In genomic region chr20:2001119-2001518, GRCh38 we compare ENCODE assay signal across 10 cellular contexts. TPM values are rescaled to one million over a fixed set of nuclear protein-coding genes. Genes with fewer than 3 reads are reported as not detected.
"Had no signal": no experiment of that assay in that cellular context is flagged by ENCODE, and none has a peak within 500 bp of the region (broad histone marks: within the 10 kb centered on the region; RNA-seq: fewer than 3 reads in every experiment).

No MANE protein-coding gene starts in this region.

- H3K27ac Mint-ChIP-seq: HFFc6, IgD-negative memory B cell had no signal

- H3K36me3 Mint-ChIP-seq: IgD-negative memory B cell had no signal

- H3K4me3 Mint-ChIP-seq: HFFc6, IgD-negative memory B cell had no signal

- H3K9me3 Mint-ChIP-seq: HFFc6 had no signal

- H3K27ac ChIP-seq: GM23248 had no signal

- DNase-seq: GM23248, GOT3, H7, HFFc6, KBM-7 had no signal

- ATAC-seq: HCT116 had no signal

- H3K4me3 ChIP-seq: GM23248, HAP-1 had no signal

RNA-seq across cellular contexts. Expression of gene PDYN, which starts 7.3 kb away (rescaled TPM):
- total RNA-seq: GM23248, H4, HFFc6, HT-29 had no signal
